Comparison of ENCODE assay signal across 8 cellular contexts in the genomic region with DNA sequence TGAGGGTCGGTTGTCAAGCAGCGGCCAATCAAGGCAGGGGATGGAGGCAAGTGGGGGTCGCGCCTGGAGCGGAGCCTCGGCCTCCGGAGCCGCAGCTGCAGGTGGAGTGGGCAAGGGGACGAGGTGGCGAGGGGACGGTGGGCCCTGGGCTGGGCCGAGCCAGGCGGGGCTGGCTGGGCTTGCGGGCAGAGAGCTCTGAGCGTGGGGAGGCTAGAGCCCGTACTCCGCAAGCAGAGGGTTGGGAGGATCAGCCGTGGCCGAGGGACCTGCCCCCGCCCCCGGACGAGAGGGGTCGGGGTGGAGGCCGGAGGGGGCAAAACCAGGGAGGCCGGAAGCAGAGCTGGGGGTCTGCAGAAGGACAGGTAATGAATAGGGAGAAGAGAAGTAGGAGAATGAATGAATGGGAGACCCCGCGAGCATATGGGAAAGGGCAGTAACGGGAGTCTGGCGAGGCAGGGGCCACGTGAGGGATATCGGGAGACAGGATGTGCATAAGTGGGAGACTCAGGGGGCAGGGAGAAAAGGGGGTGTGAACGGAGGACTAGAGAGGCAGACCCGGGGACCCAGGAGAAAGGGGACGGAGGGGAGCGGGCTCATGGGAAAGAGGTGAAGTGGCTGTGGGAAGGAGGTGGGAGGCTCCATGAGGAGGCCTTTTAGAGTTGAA. TPM values are rescaled to one million over a fixed set of nuclear protein-coding genes. Genes with fewer than 3 reads are reported as not detected.
DNase-seq lines count a peak whose midpoint lies in the region; ATAC-seq and TF ChIP-seq lines count a peak whose summit lies in the region.

A gene with protein sequence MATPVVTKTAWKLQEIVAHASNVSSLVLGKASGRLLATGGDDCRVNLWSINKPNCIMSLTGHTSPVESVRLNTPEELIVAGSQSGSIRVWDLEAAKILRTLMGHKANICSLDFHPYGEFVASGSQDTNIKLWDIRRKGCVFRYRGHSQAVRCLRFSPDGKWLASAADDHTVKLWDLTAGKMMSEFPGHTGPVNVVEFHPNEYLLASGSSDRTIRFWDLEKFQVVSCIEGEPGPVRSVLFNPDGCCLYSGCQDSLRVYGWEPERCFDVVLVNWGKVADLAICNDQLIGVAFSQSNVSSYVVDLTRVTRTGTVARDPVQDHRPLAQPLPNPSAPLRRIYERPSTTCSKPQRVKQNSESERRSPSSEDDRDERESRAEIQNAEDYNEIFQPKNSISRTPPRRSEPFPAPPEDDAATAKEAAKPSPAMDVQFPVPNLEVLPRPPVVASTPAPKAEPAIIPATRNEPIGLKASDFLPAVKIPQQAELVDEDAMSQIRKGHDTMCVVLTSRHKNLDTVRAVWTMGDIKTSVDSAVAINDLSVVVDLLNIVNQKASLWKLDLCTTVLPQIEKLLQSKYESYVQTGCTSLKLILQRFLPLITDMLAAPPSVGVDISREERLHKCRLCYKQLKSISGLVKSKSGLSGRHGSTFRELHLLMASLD (plus strand): TSS at position 16 of the 664 bp plus-strand sequence. CDS start 1,474 bp downstream, outside the sequence.

- H3K9me3 ChIP-seq in OCI-LY3 (ENCODE audit: insufficient read depth, low read length) = no peaks in the 10 kb centered on the region

- TF ChIP-seq CTCF in OCI-LY3 (IDR thresholded peaks at IDR 0.05; ENCODE audit: low read depth, low read length) = no peak
- TF ChIP-seq CTCF in dorsolateral prefrontal cortex (IDR thresholded peaks at IDR 0.05 in 54 of 56, conservative IDR thresholded peaks at IDR 0.05 in 2 of 56; ENCODE audit: low read depth in 1 of 56, partially characterized antibody in 56 of 56) = no peak

- H3K79me2 ChIP-seq in OCI-LY3 (ENCODE audit: low read length) = no peaks in the 10 kb centered on the region; the same call in 1 of the 2 replicates

- H3K36me3 ChIP-seq in OCI-LY3 (replicated peaks; ENCODE audit: low read depth, low read length) = no peaks in the 10 kb centered on the region

- H3K4me3 ChIP-seq in OCI-LY3 (ENCODE audit: low read length) (peak within 1 kb of the TSS; percentile 83), dorsolateral prefrontal cortex (peak within 1 kb of the TSS; percentile 69 to 99 (median 93))

- DNase-seq in activated CD8-positive, alpha-beta memory T cell treated with anti-CD3 and anti-CD28 coated beads for 24 hours = no peak
- no peak for DNase-seq in dorsolateral prefrontal cortex
- no peak for DNase-seq in mucosa of gallbladder (ENCODE audit: low spot score)
- DNase-seq in EL = no peak
- DNase-seq in hippocampal formation (lab: John Stamatoyannopoulos, UW) = no peak

- ATAC-seq in HG02678 (IDR thresholded peaks at IDR 0.05; ENCODE audit: unreplicated experiment) = no peak

- peak within 1 kb of the TSS; percentile 82 for H2AFZ ChIP-seq in OCI-LY3 (ENCODE audit: low read depth, low read length)

- no peaks in the 10 kb centered on the region for H4K20me1 ChIP-seq in OCI-LY3 (ENCODE audit: insufficient read depth, low read length)

- POLR2A ChIA-PET in activated CD8-positive, alpha-beta memory T cell treated with anti-CD3 and anti-CD28 coated beads for 36 hours (lab: Charles Lee) = interaction anchor here (0.6 to 1.4 kb wide), 5 partner anchors 46 to 161 kb away, joined by 3 to 5 read pairs (median 3); no protein-coding TSS in a partner anchor

- H3K27ac ChIP-seq in OCI-LY3 (ENCODE audit: low read length) (peak within 1 kb of the TSS; percentile 48), dorsolateral prefrontal cortex (peak within 1 kb of the TSS; percentile 15 to 94 (median 86))

- peaks cover 9% of the 10 kb centered on the region; the same call in 1 of the 2 replicates for H3K4me1 ChIP-seq in OCI-LY3 (ENCODE audit: low read length)

- peak within 1 kb of the TSS; percentile 96 for H3K4me2 ChIP-seq in OCI-LY3 (ENCODE audit: low read length)

- CTCF ChIA-PET in activated CD8-positive, alpha-beta memory T cell treated with anti-CD3 and anti-CD28 coated beads for 36 hours (lab: Charles Lee) = interaction anchor here (0.7 to 2.8 kb wide), 9 partner anchors 9 to 269 kb away, joined by 3 to 13 read pairs (median 3); a partner anchor contains a TSS

- intact Hi-C loops in dorsolateral prefrontal cortex (cut with DNase I) = no loop called here

- H3K27me3 ChIP-seq in OCI-LY3 (ENCODE audit: low read depth, low read length) (no peaks in the 10 kb centered on the region), dorsolateral prefrontal cortex (no peaks in the 10 kb centered on the region)

- H3K9ac ChIP-seq in OCI-LY3 (ENCODE audit: low read length) = peak within 1 kb of the TSS; percentile 82

RNA-seq across cellular contexts. Expression of the gene that starts here (rescaled TPM):
- 10 to 100 TPM; 58.6 to 64.3 TPM for total RNA-seq in activated CD8-positive, alpha-beta memory T cell treated with anti-CD3 and anti-CD28 coated beads for 36 hours
- 10 to 100 TPM; 30.7 to 87.4 (median 61.2) TPM for total RNA-seq in dorsolateral prefrontal cortex
- 23.4 TPM for total RNA-seq in mucosa of gallbladder
